Comparison of ENCODE assay signal across 23 cellular contexts in the genomic region with DNA sequence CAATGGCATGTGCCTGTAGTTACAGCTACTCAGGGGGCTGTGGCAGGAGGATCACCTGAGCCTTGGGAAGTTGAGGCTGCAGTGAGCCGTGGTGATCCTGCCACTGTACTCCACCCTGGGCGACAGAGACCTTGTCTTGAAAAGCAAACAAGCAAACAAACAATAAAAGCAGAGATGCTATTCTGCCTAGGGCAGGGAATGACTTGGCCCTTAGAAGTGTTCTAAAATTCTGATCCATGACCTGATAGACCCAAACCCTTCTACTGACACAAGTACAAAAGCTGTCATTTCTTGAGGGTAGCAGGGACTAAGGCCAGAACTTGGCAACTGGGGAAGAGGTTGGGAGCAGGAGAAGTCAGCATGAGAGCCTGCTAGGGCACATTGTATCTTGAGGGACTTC. TPM values are rescaled to one million over a fixed set of nuclear protein-coding genes. Genes with fewer than 3 reads are reported as not detected.
"Had no signal": no experiment of that assay in that cellular context is flagged by ENCODE, and none has a peak within 500 bp of the region (broad histone marks: within the 10 kb centered on the region; RNA-seq: fewer than 3 reads in every experiment).

No MANE protein-coding gene starts in this region.

- H3K27me3 ChIP-seq: esophagus muscularis mucosa, gastrocnemius medialis, heart right ventricle, right atrium auricular region, sigmoid colon, tibial artery had no signal

- H3K4me1 ChIP-seq: gastrocnemius medialis had no signal

- H3K4me3 Mint-ChIP-seq: natural killer cell treated with Interleukin-12 subunit alpha and Interleukin-12 subunit beta and Interleukin-15 and Interleukin-18, amount 100 ng/mL, for 72 hours; stimulated activated naive CD8-positive, alpha-beta T cell treated with anti-CD3 and anti-CD28 coated beads, Interleukin-15, Interleukin-2, amounts not matched to agents 100 ng/mL and 50 ng/mL, for 24 hours had no signal

- H3K4me3 ChIP-seq: esophagus muscularis mucosa, gastrocnemius medialis, heart right ventricle, lung, right atrium auricular region, sigmoid colon, skin epidermis, tibial artery had no signal

- H3K27ac Mint-ChIP-seq: natural killer cell treated with Interleukin-12 subunit alpha and Interleukin-12 subunit beta and Interleukin-15 and Interleukin-18, amount 100 ng/mL, for 72 hours; stimulated activated naive CD8-positive, alpha-beta T cell treated with anti-CD3 and anti-CD28 coated beads, Interleukin-15, Interleukin-2, amounts not matched to agents 100 ng/mL and 50 ng/mL, for 24 hours had no signal

- DNase-seq: cortex of kidney; effector memory CD4-positive, alpha-beta T cell; gastrocnemius medialis; heart right ventricle; hypothalamus; kidney glomerular epithelial cell; mesenchymal stem cell; midbrain; sigmoid colon; stimulated activated CD4-positive, alpha-beta T cell treated with anti-CD3 and anti-CD28 coated beads, Interleukin-12 subunit alpha, Interleukin-12 subunit beta, amount 100 ng/mL, for 4 hours; tibial artery had no signal

- ATAC-seq: gastrocnemius medialis; heart right ventricle; natural killer cell treated with Interleukin-12 subunit alpha and Interleukin-12 subunit beta and Interleukin-15 and Interleukin-18, amount 100 ng/mL, for 72 hours had no signal

- H3K27ac ChIP-seq: epithelial cell of prostate, esophagus muscularis mucosa, gastrocnemius medialis, right atrium auricular region, sigmoid colon, tibial artery had no signal

- H3K36me3 ChIP-seq: esophagus muscularis mucosa, gastrocnemius medialis, heart right ventricle, right atrium auricular region, sigmoid colon, tibial artery had no signal

- H3K9me3 ChIP-seq: esophagus muscularis mucosa, gastrocnemius medialis, heart right ventricle, right atrium auricular region, sigmoid colon, tibial artery had no signal

- H3K9me3 Mint-ChIP-seq: natural killer cell treated with Interleukin-12 subunit alpha and Interleukin-12 subunit beta and Interleukin-15 and Interleukin-18, amount 100 ng/mL, for 72 hours; stimulated activated naive CD8-positive, alpha-beta T cell treated with anti-CD3 and anti-CD28 coated beads, Interleukin-15, Interleukin-2, amounts not matched to agents 100 ng/mL and 50 ng/mL, for 24 hours had no signal

- H3K36me3 Mint-ChIP-seq: natural killer cell treated with Interleukin-12 subunit alpha and Interleukin-12 subunit beta and Interleukin-15 and Interleukin-18, amount 100 ng/mL, for 72 hours had no signal

RNA-seq across cellular contexts. Expression of a gene that starts 15.6 kb away (rescaled TPM):
- total RNA-seq: fibroblast of villous mesenchyme had no signal

RNA-seq across cellular contexts. Expression of a gene that starts 47.2 kb away (rescaled TPM):
- total RNA-seq: cardiac septum; esophagus muscularis mucosa; fibroblast of villous mesenchyme; gastrocnemius medialis; heart right ventricle; natural killer cell treated with Interleukin-12 subunit alpha and Interleukin-12 subunit beta and Interleukin-15 and Interleukin-18, amount 100 ng/mL, for 72 hours; omental fat pad; right atrium auricular region; sigmoid colon; temporal lobe; urinary bladder had no signal
- polyA plus RNA-seq: heart right ventricle, urinary bladder had no signal
